9 cellular contexts compared by ENCODE assay signal in the genomic region with DNA sequence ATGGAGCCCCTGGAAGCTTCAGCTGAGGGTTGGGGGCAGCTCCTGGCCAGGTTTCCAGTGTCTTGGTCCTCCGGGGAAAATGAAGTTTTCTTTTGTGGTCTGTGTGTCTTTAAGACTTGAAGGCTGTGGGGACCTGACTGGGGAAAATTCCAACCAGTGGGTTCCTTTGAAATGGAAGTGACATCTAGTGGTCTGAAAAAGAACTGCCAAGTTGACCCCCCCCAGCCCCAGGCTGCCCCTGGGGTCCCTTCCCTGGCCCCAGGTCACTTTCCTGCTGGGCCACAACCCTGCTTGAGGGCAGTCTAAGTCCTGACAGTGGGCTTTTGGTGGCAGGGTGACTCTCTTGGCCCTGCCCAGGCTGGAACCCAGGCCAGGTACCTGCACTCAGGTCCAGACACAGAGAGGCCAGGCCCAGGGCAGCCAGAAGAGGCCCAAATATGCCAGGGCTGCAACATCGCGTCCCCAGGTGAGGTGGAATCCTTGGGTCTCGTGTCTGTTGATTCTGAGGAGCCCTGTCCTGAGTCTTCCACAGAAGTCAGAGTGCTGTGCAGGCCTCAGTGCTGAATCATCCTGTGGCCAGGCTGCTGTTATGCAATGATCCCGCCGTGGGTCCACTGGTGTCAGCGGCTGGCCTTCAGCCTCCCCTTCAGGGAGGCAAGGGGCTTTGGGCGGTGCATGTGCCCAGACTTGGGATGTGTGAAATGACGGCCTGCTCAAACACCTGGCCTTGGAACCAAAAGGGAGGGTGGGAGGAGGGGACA.
DNase-seq lines count a peak whose midpoint lies in the region; ATAC-seq and TF ChIP-seq lines count a peak whose summit lies in the region.
"Had no signal": no experiment of that assay in that cellular context is flagged by ENCODE, and none has a peak within 500 bp of the region (broad histone marks: within the 10 kb centered on the region; RNA-seq: fewer than 3 reads in every experiment).

No MANE protein-coding gene starts in this region.

- 61% methylated on average over 9 of the region's 9 CpGs for WGBS in urinary bladder

- peak overlapping the region; percentile 69 for H3K27ac ChIP-seq in urinary bladder (ENCODE audit: low read depth)
- H3K27ac ChIP-seq: C4-2B had no signal

- DNase-seq in NCI-H2107 treated with DMSO at 0.1 percent for 48 hours (lab: John Stamatoyannopoulos, UW; ENCODE audit: unreplicated experiment) (peak; percentile 8), NCI-H2107 (lab: John Stamatoyannopoulos, UW) (no peak), MG63 (peak; percentile 41), astrocyte of the spinal cord (ENCODE audit: low read depth, low spot score) (peak; percentile 65), kidney glomerular epithelial cell (lab: John Stamatoyannopoulos, UW) (peak; percentile 34)

- H3K36me3 ChIP-seq in MG63 (no peaks in the 10 kb centered on the region), urinary bladder (ENCODE audit: insufficient read depth) (no peaks in the 10 kb centered on the region)

- in situ Hi-C loops in astrocyte of the spinal cord (cut with HindIII; ENCODE audit: low sequenced_read_pairs), result no loop called here

- H3K4me3 ChIP-seq in MG63 (no peak overlapping the region), astrocyte of the spinal cord (ENCODE audit: low read depth, low read length) (no peak overlapping the region), urinary bladder (ENCODE audit: low read depth, low read length) (no peak overlapping the region)

- ATAC-seq in HG02763 (IDR thresholded peaks at IDR 0.05; ENCODE audit: unreplicated experiment) (no peak), HG02571 (IDR thresholded peaks at IDR 0.05; ENCODE audit: unreplicated experiment) (no peak)

- peaks cover 2% of the 10 kb centered on the region for H3K4me1 ChIP-seq in urinary bladder (ENCODE audit: insufficient read depth)

- TF ChIP-seq CTCF in astrocyte of the spinal cord (IDR thresholded peaks at IDR 0.05; ENCODE audit: low read depth, low read length), result peak; percentile 55

- H3K27me3 ChIP-seq in MG63, result no peaks in the 10 kb centered on the region

- no peaks in the 10 kb centered on the region for H3K9me3 ChIP-seq in MG63
